ENCODE assay signal across 29 cellular contexts in the genomic region with DNA sequence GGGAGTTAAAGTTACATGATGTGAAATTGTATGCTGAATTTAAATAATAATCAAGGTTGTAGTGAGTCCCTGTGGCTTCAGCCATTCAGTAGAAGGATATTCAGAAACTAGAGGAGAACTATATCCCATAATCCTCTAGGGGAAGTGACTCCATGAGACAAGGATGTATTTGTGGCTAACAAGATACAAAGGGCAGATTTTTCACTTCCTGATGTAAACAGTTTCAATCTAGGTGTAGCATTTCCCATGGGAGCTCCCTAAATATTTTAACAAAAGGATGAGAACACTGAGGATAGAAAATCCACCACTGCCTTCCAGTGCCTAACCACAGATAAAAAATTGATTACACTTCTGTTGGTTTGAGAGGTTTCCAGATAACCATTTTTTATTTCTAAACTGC.
"Had no signal": no experiment of that assay in that cellular context is flagged by ENCODE, and none has a peak within 500 bp of the region (broad histone marks: within the 10 kb centered on the region; RNA-seq: fewer than 3 reads in every experiment).

No MANE protein-coding gene starts in this region.

- H3K4me1 ChIP-seq: adrenal gland, ascending aorta, breast epithelium, colonic mucosa, esophagus muscularis mucosa, gastroesophageal sphincter, lower lobe of right lung, uterus had no signal

- H3K4me3 ChIP-seq: adrenal gland, ascending aorta, breast epithelium, colonic mucosa, dorsolateral prefrontal cortex, esophagus muscularis mucosa, gastroesophageal sphincter, lower lobe of right lung, mucosa of descending colon, uterus had no signal

- DNase-seq: activated CD4-positive, alpha-beta T cell treated with anti-CD3 and anti-CD28 coated beads for 4 hours; activated CD4-positive, alpha-beta T cell treated with anti-CD3 and anti-CD28 coated beads, Interleukin-2, amount 50 U/mL, for 48 hours; activated CD4-positive, CD25-positive, alpha-beta regulatory T cell; activated CD8-positive, alpha-beta memory T cell treated with anti-CD3 and anti-CD28 coated beads, Interleukin-2, amount 50 U/mL, for 48 hours; activated naive CD4-positive, alpha-beta T cell; activated T-cell treated with anti-CD3 and anti-CD28 coated beads, Interleukin-2, amount 50 U/mL, for 4 hours; adrenal gland; colonic mucosa; dorsolateral prefrontal cortex; head of caudate nucleus; hypothalamus; left colon; lower lobe of right lung; mesendoderm; mucosa of descending colon; nephron progenitor cell; occipital lobe; posterior cingulate gyrus; stimulated activated CD4-positive, alpha-beta T cell treated with anti-CD3 and anti-CD28 coated beads, Interleukin-2, amount 100 ng/mL, for 48 hours; stimulated activated CD8-positive, alpha-beta memory T cell treated with anti-CD3 and anti-CD28 coated beads, Interleukin-4, amount 100 ng/mL, for 48 hours; stimulated activated naive B cell treated with anti-CD40 and anti-IgM and Interleukin-4, amounts not matched to agents 10 μg/mL and 1 μg/mL and 100 μg/mL, for 72 hours; trophoblast cell; uterus had no signal

- H3K9me3 ChIP-seq: adrenal gland, ascending aorta, breast epithelium, colonic mucosa, esophagus muscularis mucosa, gastroesophageal sphincter, lower lobe of right lung, mucosa of descending colon, uterus had no signal

- ATAC-seq: activated T-cell treated with anti-CD3 and anti-CD28 coated beads, Interleukin-2, amount 50 U/mL, for 4 hours; gastroesophageal sphincter; left colon; lower lobe of right lung; mucosa of descending colon; sciatic nerve; stimulated activated naive B cell treated with anti-CD40 and anti-IgM and Interleukin-4, amounts not matched to agents 10 μg/mL and 1 μg/mL and 100 μg/mL, for 72 hours had no signal

- H3K27ac ChIP-seq: adrenal gland, ascending aorta, breast epithelium, colonic mucosa, dorsolateral prefrontal cortex, esophagus muscularis mucosa, gastroesophageal sphincter, lower lobe of right lung, uterus had no signal

- H3K36me3 ChIP-seq: adrenal gland, ascending aorta, breast epithelium, colonic mucosa, esophagus muscularis mucosa, gastroesophageal sphincter, lower lobe of right lung, uterus had no signal

- FAIRE-seq: islet of Langerhans had no signal
